Comparison of ENCODE assay signal across 26 cellular contexts in the genomic region with DNA sequence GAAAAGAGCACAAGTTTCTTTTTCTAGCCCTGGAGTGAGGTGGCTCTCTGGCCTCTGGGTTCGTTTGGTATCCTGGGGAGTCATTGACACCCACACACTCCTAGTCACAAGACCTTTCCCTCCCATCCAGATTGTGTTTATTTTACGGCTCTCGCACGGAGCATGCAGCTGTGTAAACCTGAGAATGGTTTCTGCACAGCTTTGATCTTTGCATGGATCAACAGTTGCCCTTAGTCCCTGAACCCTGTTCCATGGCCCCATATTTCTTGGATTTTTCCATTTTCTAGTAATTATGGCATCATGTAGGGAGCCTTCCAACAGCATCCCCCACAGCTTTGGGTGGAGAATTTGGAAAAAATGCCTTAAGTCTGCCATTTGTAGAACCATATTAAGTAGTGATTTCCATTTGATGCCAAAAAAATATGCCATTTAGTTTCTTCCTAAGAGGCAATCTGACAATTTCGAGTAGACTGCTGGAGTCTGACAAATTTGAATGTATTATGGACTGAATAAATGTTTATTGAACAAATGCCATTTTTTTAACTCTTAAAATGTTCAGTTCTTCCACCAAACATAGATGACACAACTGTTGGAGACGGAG.
DNase-seq lines count a peak whose midpoint lies in the region; ATAC-seq and TF ChIP-seq lines count a peak whose summit lies in the region.
"Had no signal": no experiment of that assay in that cellular context is flagged by ENCODE, and none has a peak within 500 bp of the region (broad histone marks: within the 10 kb centered on the region; RNA-seq: fewer than 3 reads in every experiment).

No MANE protein-coding gene starts in this region.

- no peak for TF ChIP-seq POLR2A in esophagus squamous epithelium (IDR thresholded peaks at IDR 0.05)

- 63 to 84% methylated on average over 5 to 6 of the region's 6 CpGs for WGBS in esophagus squamous epithelium, 2 donors

- H3K79me2 ChIP-seq in neural progenitor cell (ENCODE audit: low read depth): no peaks in the 10 kb centered on the region

- H3K27me3 ChIP-seq in neural progenitor cell: no peaks in the 10 kb centered on the region
- H3K27me3 ChIP-seq in esophagus squamous epithelium: no peaks in the 10 kb centered on the region
- H3K27me3 ChIP-seq: brain microvascular endothelial cell had no signal

- H3K4me2 ChIP-seq in neural progenitor cell: no peak overlapping the region

- H3F3A ChIP-seq in neural progenitor cell (ENCODE audit: low read depth): peaks cover 16% of the 10 kb centered on the region

- intact Hi-C loops in esophagus squamous epithelium (cut with DNase I): no loop called here

- H3K36me3 ChIP-seq in neural progenitor cell: no peaks in the 10 kb centered on the region
- H3K36me3 ChIP-seq in esophagus squamous epithelium: no peaks in the 10 kb centered on the region
- H3K36me3 ChIP-seq: brain microvascular endothelial cell had no signal

- H3K27ac Mint-ChIP-seq in chondrocyte (ENCODE audit: unreplicated experiment) (peak overlapping the region; percentile 72), neural progenitor cell (peak overlapping the region; percentile 23)
- H3K27ac Mint-ChIP-seq: activated B cell treated with CpG ODN at 0.5 μM for 24 hours; activated CD8-positive, alpha-beta T cell treated with anti-CD3 and anti-CD28 coated beads, Interleukin-2, amount 10 ng/mL, durations not matched to agents 7 days and 5 days; activated naive CD4-positive, alpha-beta T cell treated with anti-CD3 and anti-CD28 coated beads, Interleukin-2, amount 50 U/mL, for 72 hours; activated T-cell treated with anti-CD3 and anti-CD28 coated beads, Interleukin-2, amount 50 U/mL, for 72 hours; CD4-positive, alpha-beta T cell; immature natural killer cell; T-helper 1 cell treated with Interleukin-12 subunit alpha and Interleukin-12 subunit beta and Interleukin-4 antibody, amounts not matched to agents 30 μg/mL and 1 μg/mL, for 36 hours had no signal

- H3K9me3 Mint-ChIP-seq in chondrocyte (ENCODE audit: low read depth): peaks cover 3% of the 10 kb centered on the region
- H3K9me3 Mint-ChIP-seq in neural progenitor cell: peaks cover 7% of the 10 kb centered on the region
- H3K9me3 Mint-ChIP-seq: activated B cell treated with CpG ODN at 0.5 μM for 24 hours; CD4-positive, alpha-beta T cell; immature natural killer cell had no signal

- H3K9me3 ChIP-seq in neural progenitor cell (ENCODE audit: low read depth): no peaks in the 10 kb centered on the region
- H3K9me3 ChIP-seq in esophagus squamous epithelium: no peaks in the 10 kb centered on the region

- no peaks in the 10 kb centered on the region for H4K20me1 ChIP-seq in neural progenitor cell (ENCODE audit: low read depth)

- H3K4me3 ChIP-seq in neural progenitor cell: no peak overlapping the region
- H3K4me3 ChIP-seq in esophagus squamous epithelium: no peak overlapping the region
- H3K4me3 ChIP-seq: GM12878 had no signal

- DNase-seq in DMS53 treated with DMSO at 0.1 percent for 48 hours (lab: John Stamatoyannopoulos, UW; ENCODE audit: unreplicated experiment) (peak; percentile 93), NCI-H2171 (lab: John Stamatoyannopoulos, UW) (peak; percentile 12), chondrocyte (ENCODE audit: low spot score) (no peak), neural progenitor cell (ENCODE audit: low spot score) (no peak), hypothalamus (lab: John Stamatoyannopoulos, UW) (no peak), NCI-H1105 (lab: John Stamatoyannopoulos, UW) (no peak), esophagus squamous epithelium (lab: John Stamatoyannopoulos, UW) (no peak)
- DNase-seq: activated B cell treated with CpG ODN at 0.5 μM for 24 hours; activated CD8-positive, alpha-beta T cell treated with anti-CD3 and anti-CD28 coated beads, Interleukin-2, amount 10 ng/mL, durations not matched to agents 7 days and 5 days; activated T-cell treated with anti-CD3 and anti-CD28 coated beads, Interleukin-2, amount 50 U/mL, for 72 hours; brain microvascular endothelial cell; CD4-positive, alpha-beta T cell; dermis blood vessel endothelial cell; glutamatergic neuron; immature natural killer cell; IMR-90; NCI-H2227 treated with DMSO at 0.1 percent for 48 hours; retina; SIG-M5; stimulated activated CD4-positive, alpha-beta T cell treated with anti-CD3 and anti-CD28 coated beads, Interleukin-1b, Interleukin-23, amount 100 ng/mL, for 48 hours; substantia nigra had no signal

- H3K4me1 ChIP-seq in neural progenitor cell: peaks cover 21% of the 10 kb centered on the region
- H3K4me1 ChIP-seq in esophagus squamous epithelium: peaks cover 9 to 20% (median 11%) of the 10 kb centered on the region in 3 donors

- no peaks in the 10 kb centered on the region for H3K27me3 Mint-ChIP-seq in chondrocyte (ENCODE audit: low read depth)
- peaks cover 3% of the 10 kb centered on the region for H3K27me3 Mint-ChIP-seq in neural progenitor cell (ENCODE audit: insufficient read depth, low read depth)
- H3K27me3 Mint-ChIP-seq: activated B cell treated with CpG ODN at 0.5 μM for 24 hours; CD4-positive, alpha-beta T cell had no signal

- no peak for TF ChIP-seq CTCF in chondrocyte (IDR thresholded peaks at IDR 0.05)
- no peak for TF ChIP-seq CTCF in neural progenitor cell (IDR thresholded peaks at IDR 0.05)
- TF ChIP-seq CTCF in esophagus squamous epithelium (IDR thresholded peaks at IDR 0.05): no peak

- no peak overlapping the region for H3K4me3 Mint-ChIP-seq in chondrocyte (ENCODE audit: unreplicated experiment)
- no peak overlapping the region for H3K4me3 Mint-ChIP-seq in neural progenitor cell
- H3K4me3 Mint-ChIP-seq: activated B cell treated with CpG ODN at 0.5 μM for 24 hours; activated CD8-positive, alpha-beta T cell treated with anti-CD3 and anti-CD28 coated beads, Interleukin-2, amount 10 ng/mL, durations not matched to agents 7 days and 5 days; activated T-cell treated with anti-CD3 and anti-CD28 coated beads, Interleukin-2, amount 50 U/mL, for 72 hours; CD4-positive, alpha-beta T cell; immature natural killer cell; neural crest cell; T-helper 1 cell treated with Interleukin-12 subunit alpha and Interleukin-12 subunit beta and Interleukin-4 antibody, amounts not matched to agents 30 μg/mL and 1 μg/mL, for 36 hours had no signal

- H3K36me3 Mint-ChIP-seq in chondrocyte (ENCODE audit: low read depth) (no peaks in the 10 kb centered on the region), neural progenitor cell (peaks cover 2% of the 10 kb centered on the region)

- no peak overlapping the region for H3K9ac ChIP-seq in neural progenitor cell

- H2AFZ ChIP-seq in neural progenitor cell (replicated peaks): no peak overlapping the region

- ATAC-seq in HG03520 (IDR thresholded peaks at IDR 0.05; ENCODE audit: unreplicated experiment): no peak
- ATAC-seq: activated CD8-positive, alpha-beta T cell treated with anti-CD3 and anti-CD28 coated beads, Interleukin-2, amount 10 ng/mL, durations not matched to agents 7 days and 5 days; activated naive CD4-positive, alpha-beta T cell treated with anti-CD3 and anti-CD28 coated beads, Interleukin-2, amount 50 U/mL, for 72 hours; activated T-cell treated with anti-CD3 and anti-CD28 coated beads, Interleukin-2, amount 50 U/mL, for 72 hours; GM12878 had no signal

- H3K27ac ChIP-seq in neural progenitor cell: no peak overlapping the region
- no peak overlapping the region for H3K27ac ChIP-seq in esophagus squamous epithelium
- H3K27ac ChIP-seq: brain microvascular endothelial cell had no signal

- peaks cover 29% of the 10 kb centered on the region for H3K4me1 Mint-ChIP-seq in chondrocyte (ENCODE audit: low read depth)
- peaks cover 21% of the 10 kb centered on the region for H3K4me1 Mint-ChIP-seq in neural progenitor cell
- H3K4me1 Mint-ChIP-seq: activated B cell treated with CpG ODN at 0.5 μM for 24 hours, immature natural killer cell had no signal

Comparison
In these comparisons a context has a peak if more than half of its experiments do, and no peak if none do; other contexts are left out.
1. DNase-seq: peak in DMS53 treated with DMSO at 0.1 percent for 48 hours (single experiment) and NCI-H2171 (single experiment); none in chondrocyte (single experiment), neural progenitor cell (single experiment), hypothalamus (0 of 51), NCI-H1105 (single experiment) and esophagus squamous epithelium (single experiment).